Comparison of ENCODE assay signal across 1 cellular context in the genomic region with DNA sequence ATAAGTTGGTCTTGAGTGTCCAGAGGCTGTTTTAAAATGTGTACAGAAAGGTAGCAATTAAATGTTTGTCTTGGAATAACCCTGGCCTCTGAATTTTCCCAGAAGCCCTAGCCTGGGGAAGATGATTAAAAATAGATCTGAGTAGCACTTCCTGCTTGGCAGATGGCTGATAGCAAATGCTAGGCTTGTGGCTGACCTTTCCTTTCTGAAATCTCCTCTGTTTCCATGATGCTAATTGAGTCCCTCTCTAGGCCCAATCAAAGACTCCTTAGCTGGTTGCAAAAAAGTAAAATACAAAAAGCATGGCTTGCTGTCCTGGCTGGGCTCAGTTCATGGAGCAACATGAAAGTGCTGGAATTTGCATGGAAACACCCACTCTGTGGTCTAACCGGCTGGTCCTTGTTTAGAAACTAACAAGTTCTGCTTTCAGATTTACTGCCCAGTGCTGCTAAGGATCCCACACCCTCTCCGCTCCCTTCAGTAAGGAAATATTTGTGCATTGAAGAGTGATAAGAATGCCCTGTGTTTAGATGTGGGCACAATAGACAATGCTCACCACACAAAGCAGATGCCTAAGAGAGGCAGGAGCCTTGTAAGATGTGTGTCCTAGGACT.
TF ChIP-seq lines count a peak whose summit lies in the region.

No MANE protein-coding gene starts in this region.

TF ChIP-seq in GM12878, 131 proteins besides CTCF, POLR2A, EP300 and RAD21 (continued from another document):
- TF ChIP-seq ZNF687 (IDR thresholded peaks at IDR 0.05) (peak; percentile 62; the same call in 1 of the 2 replicates), TAF1 (IDR thresholded peaks at IDR 0.05; ENCODE audit: borderline replicate concordance, low read depth, low read length) (no peak), CREM (IDR thresholded peaks at IDR 0.05; ENCODE audit: low read depth) (0 out of 2 replicates have a peak, but pooled peaks have one; percentile 10), IKZF2 (IDR thresholded peaks at IDR 0.05) (peak; percentile 98 to 99), NFXL1 (IDR thresholded peaks at IDR 0.05; ENCODE audit: borderline replicate concordance) (no peak), GATAD2B (conservative IDR thresholded peaks at IDR 0.05; ENCODE audit: low read depth) (peak; percentile 76; the same call in 1 of the 2 replicates), JUNB (IDR thresholded peaks at IDR 0.05) (peak; percentile 21; the same call in 1 of the 2 replicates), MYB (IDR thresholded peaks at IDR 0.05; ENCODE audit: borderline replicate concordance, low read depth, low read length) (peak; percentile 50; the same call in 1 of the 2 replicates), ZNF217 (IDR thresholded peaks at IDR 0.05) (0 out of 2 replicates have a peak, but pooled peaks have one; percentile 42), BACH1 (IDR thresholded peaks at IDR 0.05; ENCODE audit: borderline replicate concordance) (peak; percentile 14; the same call in 1 of the 2 replicates), FOXM1 (IDR thresholded peaks at IDR 0.05; ENCODE audit: low read depth, low read length) (peak; percentile 24; the same call in 1 of the 2 replicates), POU2F2 (IDR thresholded peaks at IDR 0.05; ENCODE audit: borderline replicate concordance, low read depth, low read length) (peak; percentile 95; the same call in 2 of the 3 replicates)
- TF ChIP-seq, protein P1, sequence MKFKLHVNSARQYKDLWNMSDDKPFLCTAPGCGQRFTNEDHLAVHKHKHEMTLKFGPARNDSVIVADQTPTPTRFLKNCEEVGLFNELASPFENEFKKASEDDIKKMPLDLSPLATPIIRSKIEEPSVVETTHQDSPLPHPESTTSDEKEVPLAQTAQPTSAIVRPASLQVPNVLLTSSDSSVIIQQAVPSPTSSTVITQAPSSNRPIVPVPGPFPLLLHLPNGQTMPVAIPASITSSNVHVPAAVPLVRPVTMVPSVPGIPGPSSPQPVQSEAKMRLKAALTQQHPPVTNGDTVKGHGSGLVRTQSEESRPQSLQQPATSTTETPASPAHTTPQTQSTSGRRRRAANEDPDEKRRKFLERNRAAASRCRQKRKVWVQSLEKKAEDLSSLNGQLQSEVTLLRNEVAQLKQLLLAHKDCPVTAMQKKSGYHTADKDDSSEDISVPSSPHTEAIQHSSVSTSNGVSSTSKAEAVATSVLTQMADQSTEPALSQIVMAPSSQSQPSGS (IDR thresholded peaks at IDR 0.05; ENCODE audit: low read length) = 0 out of 2 replicates have a peak, but pooled peaks have one; percentile 25
- TF ChIP-seq, protein P2, sequence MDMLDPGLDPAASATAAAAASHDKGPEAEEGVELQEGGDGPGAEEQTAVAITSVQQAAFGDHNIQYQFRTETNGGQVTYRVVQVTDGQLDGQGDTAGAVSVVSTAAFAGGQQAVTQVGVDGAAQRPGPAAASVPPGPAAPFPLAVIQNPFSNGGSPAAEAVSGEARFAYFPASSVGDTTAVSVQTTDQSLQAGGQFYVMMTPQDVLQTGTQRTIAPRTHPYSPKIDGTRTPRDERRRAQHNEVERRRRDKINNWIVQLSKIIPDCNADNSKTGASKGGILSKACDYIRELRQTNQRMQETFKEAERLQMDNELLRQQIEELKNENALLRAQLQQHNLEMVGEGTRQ (IDR thresholded peaks at IDR 0.05; ENCODE audit: borderline replicate concordance, low read depth, low read length) = no peak
